In the genomic region with DNA sequence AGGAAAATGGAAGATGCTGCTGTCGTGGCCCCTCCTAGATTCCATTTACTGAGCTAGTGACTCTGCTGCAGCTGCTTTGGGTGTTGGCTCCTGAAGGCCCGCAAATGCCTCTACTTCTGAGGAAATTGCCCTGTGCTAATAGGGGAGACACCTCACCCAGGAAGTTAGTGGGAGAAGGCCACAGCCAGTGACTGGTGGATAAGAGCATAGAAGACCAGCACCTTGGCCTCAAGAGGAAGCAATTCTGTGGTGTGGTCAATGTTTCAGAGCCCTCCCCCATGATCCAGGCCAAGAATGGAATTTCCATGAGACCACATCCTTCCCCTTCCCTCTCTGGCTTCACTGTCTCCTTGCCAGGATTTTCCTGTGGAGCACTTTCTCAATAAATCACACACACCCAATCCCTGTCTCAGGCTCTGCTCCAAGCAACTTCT, we compare ENCODE assay signal across 11 cellular contexts. TPM values are rescaled to one million over a fixed set of nuclear protein-coding genes. Genes with fewer than 3 reads are reported as not detected.
DNase-seq lines count a peak whose midpoint lies in the region; ATAC-seq, FAIRE-seq and TF ChIP-seq lines count a peak whose summit lies in the region.
"Had no signal": no experiment of that assay in that cellular context is flagged by ENCODE, and none has a peak within 500 bp of the region (broad histone marks: within the 10 kb centered on the region; RNA-seq: fewer than 3 reads in every experiment).

No MANE protein-coding gene starts in this region.

- no peak for TF ChIP-seq CTCF in NB4 (IDR thresholded peaks at IDR 0.05; ENCODE audit: low read depth, low read length)
- TF ChIP-seq CTCF in bronchial epithelial cell (IDR thresholded peaks at IDR 0.05; ENCODE audit: insufficient read depth, low read length, severe bottlenecking), result no peak
- no peak for TF ChIP-seq CTCF in mucosa of descending colon (IDR thresholded peaks at IDR 0.05)

- intact Hi-C loops in mucosa of descending colon (cut with DNase I, micrococcal nuclease), result no loop called here

- H3K27me3 ChIP-seq in bronchial epithelial cell (ENCODE audit: control insufficient read depth, insufficient read depth, low read length), result no peaks in the 10 kb centered on the region

- DNase-seq in EL (peak; percentile 92), NB4 (ENCODE audit: low read depth) (peak; percentile 77), bronchial epithelial cell (ENCODE audit: low read depth) (peak; percentile 7), mucosa of descending colon (peak in 1 of 3 donors; percentile 3), DMS79 treated with DMSO at 0.1 percent for 48 hours (lab: John Stamatoyannopoulos, UW) (no peak), NCI-H1417 (lab: John Stamatoyannopoulos, UW) (no peak), COLO829 (ENCODE audit: low spot score) (no peak)
- no peak for DNase-seq in activated naive CD4-positive, alpha-beta T cell (lab: John Stamatoyannopoulos, UW)
- DNase-seq: amniotic stem cell, erythroblast, NCI-H446 had no signal

- no peaks in the 10 kb centered on the region for H3K4me1 ChIP-seq in mucosa of descending colon (ENCODE audit: low read depth)

- no peaks in the 10 kb centered on the region for H3K36me3 ChIP-seq in bronchial epithelial cell (ENCODE audit: control insufficient read depth, insufficient read depth, low read length)
- H3K36me3 ChIP-seq in mucosa of descending colon (ENCODE audit: low read depth), result no peaks in the 10 kb centered on the region

- no peak for TF ChIP-seq POLR2A in NB4 (IDR thresholded peaks at IDR 0.05; ENCODE audit: extremely low read depth, insufficient read length)

- FAIRE-seq in bronchial epithelial cell (lab: Jason Lieb, UNC), result no peak

- H3K9me3 ChIP-seq in mucosa of descending colon, result no peaks in the 10 kb centered on the region

- peak; percentile 12 for ATAC-seq in mucosa of descending colon

- H3K4me3 ChIP-seq in NB4 (ENCODE audit: low read depth, low read length) (no peak overlapping the region), bronchial epithelial cell (ENCODE audit: low read depth, low read length) (no peak overlapping the region), mucosa of descending colon (no peak overlapping the region)

RNA-seq across cellular contexts. Expression of a gene that starts 25.0 kb away (rescaled TPM):
- 2.4 and 4.1 TPM in 2 replicates for total RNA-seq in bronchial epithelial cell
- 10 to 100 TPM in 1 of 3 donors, 1 to 10 TPM in 2; 7.3 to 15.3 (median 8.4) TPM for total RNA-seq in mucosa of descending colon

Comparison
In these comparisons a context has a peak if more than half of its experiments do, and no peak if none do; other contexts are left out.
1. DNase-seq: peak in EL (single experiment), NB4 (single experiment) and bronchial epithelial cell (single experiment); none in DMS79 treated with DMSO at 0.1 percent for 48 hours (single experiment), activated naive CD4-positive, alpha-beta T cell (0 of 4), NCI-H1417 (0 of 3) and COLO829 (single experiment).